ENCODE assay signal across 1 cellular context in the genomic region with DNA sequence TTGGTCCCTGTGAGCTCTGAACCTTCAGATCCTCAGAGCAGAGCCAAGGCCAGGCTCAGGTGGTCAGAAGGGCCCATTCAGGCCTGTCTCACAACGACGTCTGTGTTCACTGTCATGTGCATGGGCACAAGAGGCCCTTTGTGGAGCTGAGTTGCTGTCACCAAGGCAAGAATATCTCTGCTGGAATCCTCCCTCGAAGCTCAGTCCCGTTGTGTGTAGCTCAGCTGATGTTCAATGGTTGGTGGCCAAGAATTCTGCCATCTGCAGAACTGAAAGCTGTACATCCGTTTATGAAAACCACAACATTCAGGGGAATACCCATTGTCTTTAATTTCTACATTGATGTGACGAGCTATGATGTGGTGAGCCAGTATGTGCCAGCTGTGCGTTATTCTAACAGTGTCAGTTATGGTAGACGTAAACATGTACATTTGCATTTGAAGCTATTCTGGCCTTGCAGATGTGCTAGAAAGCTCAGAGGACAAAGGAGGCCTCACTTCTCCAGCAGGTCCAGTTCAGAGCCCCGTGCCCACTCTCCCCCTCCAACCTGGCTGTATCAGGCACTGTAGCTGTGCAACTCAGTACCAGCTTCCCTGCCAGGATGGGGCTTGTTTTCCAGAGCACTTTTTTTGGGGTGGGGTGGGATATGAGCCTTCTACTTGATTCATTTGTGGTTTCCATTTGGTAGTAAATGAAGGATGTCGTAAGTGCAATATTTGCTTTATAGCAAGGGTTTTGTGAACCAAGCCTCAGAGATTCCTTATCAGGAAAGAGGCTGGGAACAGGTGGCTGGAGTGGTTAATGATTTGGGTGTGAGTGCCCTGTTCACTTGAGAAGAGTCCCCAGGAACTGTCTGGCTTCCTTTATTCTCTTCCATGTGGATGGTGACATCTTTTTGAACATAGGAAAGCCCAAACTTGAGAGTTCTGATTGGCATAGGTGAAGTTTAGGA.
TF ChIP-seq lines count a peak whose summit lies in the region.

No MANE protein-coding gene starts in this region.

TF ChIP-seq in GM12878, 131 proteins besides CTCF, POLR2A, EP300 and RAD21 (continued from another document and continues in another):
- TF ChIP-seq, protein P1, sequence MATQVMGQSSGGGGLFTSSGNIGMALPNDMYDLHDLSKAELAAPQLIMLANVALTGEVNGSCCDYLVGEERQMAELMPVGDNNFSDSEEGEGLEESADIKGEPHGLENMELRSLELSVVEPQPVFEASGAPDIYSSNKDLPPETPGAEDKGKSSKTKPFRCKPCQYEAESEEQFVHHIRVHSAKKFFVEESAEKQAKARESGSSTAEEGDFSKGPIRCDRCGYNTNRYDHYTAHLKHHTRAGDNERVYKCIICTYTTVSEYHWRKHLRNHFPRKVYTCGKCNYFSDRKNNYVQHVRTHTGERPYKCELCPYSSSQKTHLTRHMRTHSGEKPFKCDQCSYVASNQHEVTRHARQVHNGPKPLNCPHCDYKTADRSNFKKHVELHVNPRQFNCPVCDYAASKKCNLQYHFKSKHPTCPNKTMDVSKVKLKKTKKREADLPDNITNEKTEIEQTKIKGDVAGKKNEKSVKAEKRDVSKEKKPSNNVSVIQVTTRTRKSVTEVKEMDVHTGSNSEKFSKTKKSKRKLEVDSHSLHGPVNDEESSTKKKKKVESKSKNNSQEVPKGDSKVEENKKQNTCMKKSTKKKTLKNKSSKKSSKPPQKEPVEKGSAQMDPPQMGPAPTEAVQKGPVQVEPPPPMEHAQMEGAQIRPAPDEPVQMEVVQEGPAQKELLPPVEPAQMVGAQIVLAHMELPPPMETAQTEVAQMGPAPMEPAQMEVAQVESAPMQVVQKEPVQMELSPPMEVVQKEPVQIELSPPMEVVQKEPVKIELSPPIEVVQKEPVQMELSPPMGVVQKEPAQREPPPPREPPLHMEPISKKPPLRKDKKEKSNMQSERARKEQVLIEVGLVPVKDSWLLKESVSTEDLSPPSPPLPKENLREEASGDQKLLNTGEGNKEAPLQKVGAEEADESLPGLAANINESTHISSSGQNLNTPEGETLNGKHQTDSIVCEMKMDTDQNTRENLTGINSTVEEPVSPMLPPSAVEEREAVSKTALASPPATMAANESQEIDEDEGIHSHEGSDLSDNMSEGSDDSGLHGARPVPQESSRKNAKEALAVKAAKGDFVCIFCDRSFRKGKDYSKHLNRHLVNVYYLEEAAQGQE (IDR thresholded peaks at IDR 0.05; ENCODE audit: low read depth, low read length), result no peak
- peak; percentile 73; the same call in 1 of the 2 replicates for TF ChIP-seq TCF7 (IDR thresholded peaks at IDR 0.05; ENCODE audit: borderline replicate concordance)
- TF ChIP-seq ZNF207 (IDR thresholded peaks at IDR 0.05; ENCODE audit: borderline replicate concordance), result no peak
- TF ChIP-seq SIN3A (IDR thresholded peaks at IDR 0.05; ENCODE audit: low read depth, low read length), result no peak
- no peak for TF ChIP-seq ZNF274 (IDR thresholded peaks at IDR 0.05; ENCODE audit: insufficient read depth, insufficient read length)
- TF ChIP-seq TBL1XR1 (IDR thresholded peaks at IDR 0.05; ENCODE audit: low read depth, low read length), result no peak
- 0 out of 2 replicates have a peak, but pooled peaks have one; percentile 24 for TF ChIP-seq BMI1 (IDR thresholded peaks at IDR 0.05; ENCODE audit: borderline replicate concordance)
- TF ChIP-seq SIX5 (IDR thresholded peaks at IDR 0.05; ENCODE audit: low read depth, low read length, severe bottlenecking), result no peak
- TF ChIP-seq TCF12 (IDR thresholded peaks at IDR 0.05; ENCODE audit: low read depth, low read length), result peak; percentile 70
- TF ChIP-seq BHLHE40 (IDR thresholded peaks at IDR 0.05; ENCODE audit: borderline replicate concordance in 1 of 2, low read depth in 2 of 2, low read length in 1 of 2), result peak in 1 of 2 experiments; percentile 72; a peak in 2 of 4 replicates
- no peak for TF ChIP-seq ZSCAN29 (IDR thresholded peaks at IDR 0.05)
- no peak for TF ChIP-seq GATAD2B (conservative IDR thresholded peaks at IDR 0.05; ENCODE audit: low read depth)
- TF ChIP-seq, protein P2, sequence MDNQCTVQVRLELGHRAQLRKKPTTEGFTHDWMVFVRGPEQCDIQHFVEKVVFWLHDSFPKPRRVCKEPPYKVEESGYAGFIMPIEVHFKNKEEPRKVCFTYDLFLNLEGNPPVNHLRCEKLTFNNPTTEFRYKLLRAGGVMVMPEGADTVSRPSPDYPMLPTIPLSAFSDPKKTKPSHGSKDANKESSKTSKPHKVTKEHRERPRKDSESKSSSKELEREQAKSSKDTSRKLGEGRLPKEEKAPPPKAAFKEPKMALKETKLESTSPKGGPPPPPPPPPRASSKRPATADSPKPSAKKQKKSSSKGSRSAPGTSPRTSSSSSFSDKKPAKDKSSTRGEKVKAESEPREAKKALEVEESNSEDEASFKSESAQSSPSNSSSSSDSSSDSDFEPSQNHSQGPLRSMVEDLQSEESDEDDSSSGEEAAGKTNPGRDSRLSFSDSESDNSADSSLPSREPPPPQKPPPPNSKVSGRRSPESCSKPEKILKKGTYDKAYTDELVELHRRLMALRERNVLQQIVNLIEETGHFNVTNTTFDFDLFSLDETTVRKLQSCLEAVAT (IDR thresholded peaks at IDR 0.05), result no peak; the same call in 1 of the 2 replicates
- TF ChIP-seq, protein P3, sequence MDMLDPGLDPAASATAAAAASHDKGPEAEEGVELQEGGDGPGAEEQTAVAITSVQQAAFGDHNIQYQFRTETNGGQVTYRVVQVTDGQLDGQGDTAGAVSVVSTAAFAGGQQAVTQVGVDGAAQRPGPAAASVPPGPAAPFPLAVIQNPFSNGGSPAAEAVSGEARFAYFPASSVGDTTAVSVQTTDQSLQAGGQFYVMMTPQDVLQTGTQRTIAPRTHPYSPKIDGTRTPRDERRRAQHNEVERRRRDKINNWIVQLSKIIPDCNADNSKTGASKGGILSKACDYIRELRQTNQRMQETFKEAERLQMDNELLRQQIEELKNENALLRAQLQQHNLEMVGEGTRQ (IDR thresholded peaks at IDR 0.05; ENCODE audit: borderline replicate concordance, low read depth, low read length), result no peak
- TF ChIP-seq, protein P4, sequence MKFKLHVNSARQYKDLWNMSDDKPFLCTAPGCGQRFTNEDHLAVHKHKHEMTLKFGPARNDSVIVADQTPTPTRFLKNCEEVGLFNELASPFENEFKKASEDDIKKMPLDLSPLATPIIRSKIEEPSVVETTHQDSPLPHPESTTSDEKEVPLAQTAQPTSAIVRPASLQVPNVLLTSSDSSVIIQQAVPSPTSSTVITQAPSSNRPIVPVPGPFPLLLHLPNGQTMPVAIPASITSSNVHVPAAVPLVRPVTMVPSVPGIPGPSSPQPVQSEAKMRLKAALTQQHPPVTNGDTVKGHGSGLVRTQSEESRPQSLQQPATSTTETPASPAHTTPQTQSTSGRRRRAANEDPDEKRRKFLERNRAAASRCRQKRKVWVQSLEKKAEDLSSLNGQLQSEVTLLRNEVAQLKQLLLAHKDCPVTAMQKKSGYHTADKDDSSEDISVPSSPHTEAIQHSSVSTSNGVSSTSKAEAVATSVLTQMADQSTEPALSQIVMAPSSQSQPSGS (IDR thresholded peaks at IDR 0.05; ENCODE audit: low read length), result peak; percentile 76
- no peak for TF ChIP-seq NR2C1 (IDR thresholded peaks at IDR 0.05)
- TF ChIP-seq KAT2A (conservative IDR thresholded peaks at IDR 0.05; ENCODE audit: control insufficient read depth, low read depth, low read length), result no peak
- peak; percentile 66 for TF ChIP-seq IRF4 (IDR thresholded peaks at IDR 0.05; ENCODE audit: low read depth, low read length)
- no peak; the same call in 1 of the 2 replicates for TF ChIP-seq YY1 (IDR thresholded peaks at IDR 0.05; ENCODE audit: low read depth, low read length)
- no peak for TF ChIP-seq ZNF24 (IDR thresholded peaks at IDR 0.05)
- TF ChIP-seq, protein P5, sequence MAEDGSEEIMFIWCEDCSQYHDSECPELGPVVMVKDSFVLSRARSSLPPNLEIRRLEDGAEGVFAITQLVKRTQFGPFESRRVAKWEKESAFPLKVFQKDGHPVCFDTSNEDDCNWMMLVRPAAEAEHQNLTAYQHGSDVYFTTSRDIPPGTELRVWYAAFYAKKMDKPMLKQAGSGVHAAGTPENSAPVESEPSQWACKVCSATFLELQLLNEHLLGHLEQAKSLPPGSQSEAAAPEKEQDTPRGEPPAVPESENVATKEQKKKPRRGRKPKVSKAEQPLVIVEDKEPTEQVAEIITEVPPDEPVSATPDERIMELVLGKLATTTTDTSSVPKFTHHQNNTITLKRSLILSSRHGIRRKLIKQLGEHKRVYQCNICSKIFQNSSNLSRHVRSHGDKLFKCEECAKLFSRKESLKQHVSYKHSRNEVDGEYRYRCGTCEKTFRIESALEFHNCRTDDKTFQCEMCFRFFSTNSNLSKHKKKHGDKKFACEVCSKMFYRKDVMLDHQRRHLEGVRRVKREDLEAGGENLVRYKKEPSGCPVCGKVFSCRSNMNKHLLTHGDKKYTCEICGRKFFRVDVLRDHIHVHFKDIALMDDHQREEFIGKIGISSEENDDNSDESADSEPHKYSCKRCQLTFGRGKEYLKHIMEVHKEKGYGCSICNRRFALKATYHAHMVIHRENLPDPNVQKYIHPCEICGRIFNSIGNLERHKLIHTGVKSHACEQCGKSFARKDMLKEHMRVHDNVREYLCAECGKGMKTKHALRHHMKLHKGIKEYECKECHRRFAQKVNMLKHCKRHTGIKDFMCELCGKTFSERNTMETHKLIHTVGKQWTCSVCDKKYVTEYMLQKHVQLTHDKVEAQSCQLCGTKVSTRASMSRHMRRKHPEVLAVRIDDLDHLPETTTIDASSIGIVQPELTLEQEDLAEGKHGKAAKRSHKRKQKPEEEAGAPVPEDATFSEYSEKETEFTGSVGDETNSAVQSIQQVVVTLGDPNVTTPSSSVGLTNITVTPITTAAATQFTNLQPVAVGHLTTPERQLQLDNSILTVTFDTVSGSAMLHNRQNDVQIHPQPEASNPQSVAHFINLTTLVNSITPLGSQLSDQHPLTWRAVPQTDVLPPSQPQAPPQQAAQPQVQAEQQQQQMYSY (CRISPR knock-in tag; IDR thresholded peaks at IDR 0.05), result no peak
- TF ChIP-seq MEF2B (IDR thresholded peaks at IDR 0.05; ENCODE audit: partially characterized antibody, poor library complexity, severe bottlenecking), result no peak
- 0 out of 2 replicates have a peak, but pooled peaks have one; percentile 26 for TF ChIP-seq NR2F1 (conservative IDR thresholded peaks at IDR 0.05)
- peak; percentile 17 for TF ChIP-seq RELA (IDR thresholded peaks at IDR 0.05; ENCODE audit: borderline replicate concordance, partially characterized antibody)
- peak; percentile 91 for TF ChIP-seq CBFB (IDR thresholded peaks at IDR 0.05; ENCODE audit: low read depth)
- no peak for TF ChIP-seq SRF (IDR thresholded peaks at IDR 0.05; ENCODE audit: low read depth in 2 of 2, low read length in 2 of 2)
- TF ChIP-seq ASH2L (IDR thresholded peaks at IDR 0.05; ENCODE audit: borderline replicate concordance, low read depth), result no peak
- peak; percentile 97 for TF ChIP-seq RUNX3 (IDR thresholded peaks at IDR 0.05; ENCODE audit: low read length)
- peak; percentile 73 for TF ChIP-seq ATF7 (IDR thresholded peaks at IDR 0.05; ENCODE audit: low read depth)
- no peak for TF ChIP-seq TAF1 (IDR thresholded peaks at IDR 0.05; ENCODE audit: borderline replicate concordance, low read depth, low read length)
- TF ChIP-seq, protein P6, sequence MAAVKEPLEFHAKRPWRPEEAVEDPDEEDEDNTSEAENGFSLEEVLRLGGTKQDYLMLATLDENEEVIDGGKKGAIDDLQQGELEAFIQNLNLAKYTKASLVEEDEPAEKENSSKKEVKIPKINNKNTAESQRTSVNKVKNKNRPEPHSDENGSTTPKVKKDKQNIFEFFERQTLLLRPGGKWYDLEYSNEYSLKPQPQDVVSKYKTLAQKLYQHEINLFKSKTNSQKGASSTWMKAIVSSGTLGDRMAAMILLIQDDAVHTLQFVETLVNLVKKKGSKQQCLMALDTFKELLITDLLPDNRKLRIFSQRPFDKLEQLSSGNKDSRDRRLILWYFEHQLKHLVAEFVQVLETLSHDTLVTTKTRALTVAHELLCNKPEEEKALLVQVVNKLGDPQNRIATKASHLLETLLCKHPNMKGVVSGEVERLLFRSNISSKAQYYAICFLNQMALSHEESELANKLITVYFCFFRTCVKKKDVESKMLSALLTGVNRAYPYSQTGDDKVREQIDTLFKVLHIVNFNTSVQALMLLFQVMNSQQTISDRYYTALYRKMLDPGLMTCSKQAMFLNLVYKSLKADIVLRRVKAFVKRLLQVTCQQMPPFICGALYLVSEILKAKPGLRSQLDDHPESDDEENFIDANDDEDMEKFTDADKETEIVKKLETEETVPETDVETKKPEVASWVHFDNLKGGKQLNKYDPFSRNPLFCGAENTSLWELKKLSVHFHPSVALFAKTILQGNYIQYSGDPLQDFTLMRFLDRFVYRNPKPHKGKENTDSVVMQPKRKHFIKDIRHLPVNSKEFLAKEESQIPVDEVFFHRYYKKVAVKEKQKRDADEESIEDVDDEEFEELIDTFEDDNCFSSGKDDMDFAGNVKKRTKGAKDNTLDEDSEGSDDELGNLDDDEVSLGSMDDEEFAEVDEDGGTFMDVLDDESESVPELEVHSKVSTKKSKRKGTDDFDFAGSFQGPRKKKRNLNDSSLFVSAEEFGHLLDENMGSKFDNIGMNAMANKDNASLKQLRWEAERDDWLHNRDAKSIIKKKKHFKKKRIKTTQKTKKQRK (IDR thresholded peaks at IDR 0.05; ENCODE audit: low read depth, low read length), result no peak
- TF ChIP-seq, protein P7, sequence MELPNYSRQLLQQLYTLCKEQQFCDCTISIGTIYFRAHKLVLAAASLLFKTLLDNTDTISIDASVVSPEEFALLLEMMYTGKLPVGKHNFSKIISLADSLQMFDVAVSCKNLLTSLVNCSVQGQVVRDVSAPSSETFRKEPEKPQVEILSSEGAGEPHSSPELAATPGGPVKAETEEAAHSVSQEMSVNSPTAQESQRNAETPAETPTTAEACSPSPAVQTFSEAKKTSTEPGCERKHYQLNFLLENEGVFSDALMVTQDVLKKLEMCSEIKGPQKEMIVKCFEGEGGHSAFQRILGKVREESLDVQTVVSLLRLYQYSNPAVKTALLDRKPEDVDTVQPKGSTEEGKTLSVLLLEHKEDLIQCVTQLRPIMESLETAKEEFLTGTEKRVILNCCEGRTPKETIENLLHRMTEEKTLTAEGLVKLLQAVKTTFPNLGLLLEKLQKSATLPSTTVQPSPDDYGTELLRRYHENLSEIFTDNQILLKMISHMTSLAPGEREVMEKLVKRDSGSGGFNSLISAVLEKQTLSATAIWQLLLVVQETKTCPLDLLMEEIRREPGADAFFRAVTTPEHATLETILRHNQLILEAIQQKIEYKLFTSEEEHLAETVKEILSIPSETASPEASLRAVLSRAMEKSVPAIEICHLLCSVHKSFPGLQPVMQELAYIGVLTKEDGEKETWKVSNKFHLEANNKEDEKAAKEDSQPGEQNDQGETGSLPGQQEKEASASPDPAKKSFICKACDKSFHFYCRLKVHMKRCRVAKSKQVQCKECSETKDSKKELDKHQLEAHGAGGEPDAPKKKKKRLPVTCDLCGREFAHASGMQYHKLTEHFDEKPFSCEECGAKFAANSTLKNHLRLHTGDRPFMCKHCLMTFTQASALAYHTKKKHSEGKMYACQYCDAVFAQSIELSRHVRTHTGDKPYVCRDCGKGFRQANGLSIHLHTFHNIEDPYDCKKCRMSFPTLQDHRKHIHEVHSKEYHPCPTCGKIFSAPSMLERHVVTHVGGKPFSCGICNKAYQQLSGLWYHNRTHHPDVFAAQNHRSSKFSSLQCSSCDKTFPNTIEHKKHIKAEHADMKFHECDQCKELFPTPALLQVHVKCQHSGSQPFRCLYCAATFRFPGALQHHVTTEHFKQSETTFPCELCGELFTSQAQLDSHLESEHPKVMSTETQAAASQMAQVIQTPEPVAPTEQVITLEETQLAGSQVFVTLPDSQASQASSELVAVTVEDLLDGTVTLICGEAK (IDR thresholded peaks at IDR 0.05; ENCODE audit: borderline replicate concordance), result no peak
